Comparison of ENCODE assay signal across 1 cellular context in the genomic region with DNA sequence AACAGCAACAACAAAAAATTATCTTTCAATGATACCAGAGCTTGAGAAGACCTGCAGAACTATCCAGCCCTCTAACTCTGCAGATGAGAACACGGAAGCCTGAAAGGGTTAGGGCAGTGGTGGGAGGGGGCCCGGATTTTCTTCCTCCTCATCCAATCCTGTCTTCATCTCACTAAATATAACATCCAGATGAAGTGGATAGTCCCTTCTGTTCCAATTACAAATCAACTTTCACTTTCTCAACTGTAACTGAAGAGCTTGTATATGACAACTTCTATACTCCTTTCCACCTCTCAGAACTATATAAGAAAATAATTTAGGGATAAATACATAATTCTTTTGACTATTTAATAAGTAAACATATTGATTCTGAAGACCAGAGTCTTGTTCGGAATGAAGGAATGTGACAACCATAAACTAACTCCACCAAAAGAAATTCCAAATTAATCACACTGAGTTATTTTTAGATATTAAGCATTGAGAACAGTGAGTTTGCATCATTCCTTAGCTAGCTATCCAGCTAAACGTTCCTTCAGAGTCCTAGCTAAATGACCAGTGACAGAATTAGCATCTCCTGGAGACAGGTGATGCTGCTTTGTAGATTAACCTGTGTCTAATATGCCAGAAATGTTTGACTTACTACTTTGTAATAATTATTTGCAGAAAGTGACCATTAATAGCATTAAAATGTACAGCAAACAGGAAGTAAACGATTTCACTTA.
TF ChIP-seq lines count a peak whose summit lies in the region.

No MANE protein-coding gene starts in this region.

TF ChIP-seq in K562, 482 proteins besides CTCF, POLR2A, EP300 and RAD21:
- no peak for TF ChIP-seq NR2C1 (IDR thresholded peaks at IDR 0.05)
- TF ChIP-seq NR2C1 (tag; IDR thresholded peaks at IDR 0.05), result no peak
- TF ChIP-seq NRF1 (conservative IDR thresholded peaks at IDR 0.05 in 1 of 2, IDR thresholded peaks at IDR 0.05 in 1 of 2), result no peak
- TF ChIP-seq ZNF780A (CRISPR knock-in tag; IDR thresholded peaks at IDR 0.05), result no peak
- TF ChIP-seq HSF4 (CRISPR knock-in tag; IDR thresholded peaks at IDR 0.05; ENCODE audit: borderline replicate concordance), result no peak
- TF ChIP-seq HDGF (IDR thresholded peaks at IDR 0.05), result no peak
- TF ChIP-seq, protein P1, sequence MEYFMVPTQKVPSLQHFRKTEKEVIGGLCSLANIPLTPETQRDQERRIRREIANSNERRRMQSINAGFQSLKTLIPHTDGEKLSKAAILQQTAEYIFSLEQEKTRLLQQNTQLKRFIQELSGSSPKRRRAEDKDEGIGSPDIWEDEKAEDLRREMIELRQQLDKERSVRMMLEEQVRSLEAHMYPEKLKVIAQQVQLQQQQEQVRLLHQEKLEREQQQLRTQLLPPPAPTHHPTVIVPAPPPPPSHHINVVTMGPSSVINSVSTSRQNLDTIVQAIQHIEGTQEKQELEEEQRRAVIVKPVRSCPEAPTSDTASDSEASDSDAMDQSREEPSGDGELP (CRISPR knock-in tag; IDR thresholded peaks at IDR 0.05; ENCODE audit: borderline replicate concordance), result no peak
- TF ChIP-seq MTA3 (IDR thresholded peaks at IDR 0.05; ENCODE audit: borderline replicate concordance), result no peak
- TF ChIP-seq, protein P2, sequence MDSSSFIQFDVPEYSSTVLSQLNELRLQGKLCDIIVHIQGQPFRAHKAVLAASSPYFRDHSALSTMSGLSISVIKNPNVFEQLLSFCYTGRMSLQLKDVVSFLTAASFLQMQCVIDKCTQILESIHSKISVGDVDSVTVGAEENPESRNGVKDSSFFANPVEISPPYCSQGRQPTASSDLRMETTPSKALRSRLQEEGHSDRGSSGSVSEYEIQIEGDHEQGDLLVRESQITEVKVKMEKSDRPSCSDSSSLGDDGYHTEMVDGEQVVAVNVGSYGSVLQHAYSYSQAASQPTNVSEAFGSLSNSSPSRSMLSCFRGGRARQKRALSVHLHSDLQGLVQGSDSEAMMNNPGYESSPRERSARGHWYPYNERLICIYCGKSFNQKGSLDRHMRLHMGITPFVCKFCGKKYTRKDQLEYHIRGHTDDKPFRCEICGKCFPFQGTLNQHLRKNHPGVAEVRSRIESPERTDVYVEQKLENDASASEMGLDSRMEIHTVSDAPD (CRISPR knock-in tag; IDR thresholded peaks at IDR 0.05), result no peak
- no peak for TF ChIP-seq E2F3 (CRISPR knock-in tag; IDR thresholded peaks at IDR 0.05)
- TF ChIP-seq, protein P3, sequence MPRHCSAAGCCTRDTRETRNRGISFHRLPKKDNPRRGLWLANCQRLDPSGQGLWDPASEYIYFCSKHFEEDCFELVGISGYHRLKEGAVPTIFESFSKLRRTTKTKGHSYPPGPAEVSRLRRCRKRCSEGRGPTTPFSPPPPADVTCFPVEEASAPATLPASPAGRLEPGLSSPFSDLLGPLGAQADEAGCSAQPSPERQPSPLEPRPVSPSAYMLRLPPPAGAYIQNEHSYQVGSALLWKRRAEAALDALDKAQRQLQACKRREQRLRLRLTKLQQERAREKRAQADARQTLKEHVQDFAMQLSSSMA (CRISPR knock-in tag; IDR thresholded peaks at IDR 0.05), result no peak
- TF ChIP-seq ZNF436 (CRISPR knock-in tag; IDR thresholded peaks at IDR 0.05), result no peak
- no peak for TF ChIP-seq ZNF551 (CRISPR knock-in tag; IDR thresholded peaks at IDR 0.05)
